8 cellular contexts compared by ENCODE assay signal in genomic region chr2:54557211-54557600, GRCh38.
DNase-seq lines count a peak whose midpoint lies in the region; ATAC-seq and TF ChIP-seq lines count a peak whose summit lies in the region.

No MANE protein-coding gene starts in this region.

- H3K9me3 ChIP-seq in HUES64 (ENCODE audit: insufficient read depth, low read depth, low read length) (no peaks in the 10 kb centered on the region), mucosa of stomach (ENCODE audit: control insufficient read depth, low read length) (no peaks in the 10 kb centered on the region)

- TF ChIP-seq CTCF in 22Rv1 (IDR thresholded peaks at IDR 0.05) (no peak), foreskin fibroblast (IDR thresholded peaks at IDR 0.05; ENCODE audit: low read depth, low read length) (no peak)

- no peaks in the 10 kb centered on the region for H3K27me3 ChIP-seq in HUES64 (ENCODE audit: insufficient read depth, low read length)
- no peaks in the 10 kb centered on the region for H3K27me3 ChIP-seq in mucosa of stomach (ENCODE audit: control insufficient read depth, insufficient read depth, low read length)

- peaks cover 20% of the 10 kb centered on the region for H3K36me3 Mint-ChIP-seq in central memory CD8-positive, alpha-beta T cell (ENCODE audit: insufficient read depth)

- no peak for ATAC-seq in central memory CD8-positive, alpha-beta T cell (replicated peaks; ENCODE audit: extremely low read depth, poor library complexity, severe bottlenecking)
- no peak for ATAC-seq in HG02623 (IDR thresholded peaks at IDR 0.05; ENCODE audit: unreplicated experiment)

- no peaks in the 10 kb centered on the region for H3K27me3 Mint-ChIP-seq in central memory CD8-positive, alpha-beta T cell

- peak overlapping the region; percentile 97 for H3K4me3 Mint-ChIP-seq in central memory CD8-positive, alpha-beta T cell

- H3K4me3 ChIP-seq in HUES64 (ENCODE audit: low read length) (peak overlapping the region; percentile 86), mucosa of stomach (ENCODE audit: low read length) (peak overlapping the region; percentile 61), foreskin fibroblast (ENCODE audit: low read depth in 1 of 2, low read length in 2 of 2) (no peak overlapping the region)

- H3K9me3 Mint-ChIP-seq in central memory CD8-positive, alpha-beta T cell, result no peaks in the 10 kb centered on the region

- H3K36me3 ChIP-seq in HUES64 (ENCODE audit: insufficient read depth, low read length) (no peaks in the 10 kb centered on the region), mucosa of stomach (ENCODE audit: control insufficient read depth, insufficient read depth, low read length) (no peaks in the 10 kb centered on the region)

- peak overlapping the region; percentile 85 for H3K9ac ChIP-seq in HUES64 (ENCODE audit: low read depth, low read length)
- H3K9ac ChIP-seq in mucosa of stomach (ENCODE audit: low read length), result peak overlapping the region; percentile 79

- 55% methylated on average over 1 of the region's 1 CpG for WGBS in HUES64

- peaks cover 20% of the 10 kb centered on the region for H3K4me1 ChIP-seq in HUES64 (ENCODE audit: insufficient read depth, low read length)
- H3K4me1 ChIP-seq in mucosa of stomach (ENCODE audit: control insufficient read depth, insufficient read depth, low read length), result peaks cover 18% of the 10 kb centered on the region

- H3K4me1 Mint-ChIP-seq in central memory CD8-positive, alpha-beta T cell, result peaks cover 43% of the 10 kb centered on the region

- H3K27ac Mint-ChIP-seq in central memory CD8-positive, alpha-beta T cell (ENCODE audit: low read depth), result peak overlapping the region; percentile 37

- DNase-seq in central memory CD8-positive, alpha-beta T cell (ENCODE audit: low spot score in 2 of 2), result no peak
- DNase-seq in DMS153 treated with DMSO at 0.1 percent for 48 hours (lab: John Stamatoyannopoulos, UW; ENCODE audit: unreplicated experiment) (no peak), NAMALWA (ENCODE audit: low spot score) (no peak), foreskin fibroblast (no peak)

- H3K27ac ChIP-seq in 22Rv1 (peak overlapping the region; percentile 80), HUES64 (ENCODE audit: low read depth, low read length) (peak overlapping the region; percentile 90; the same call in 1 of the 2 replicates)

Comparison
In these comparisons a context has a peak if more than half of its experiments do, and no peak if none do; other contexts are left out.
1. H3K4me3 ChIP-seq: peak in HUES64 (single experiment) and mucosa of stomach (single experiment); none in foreskin fibroblast (0 of 2).